Comparison of ENCODE assay signal across 9 cellular contexts in the genomic region with DNA sequence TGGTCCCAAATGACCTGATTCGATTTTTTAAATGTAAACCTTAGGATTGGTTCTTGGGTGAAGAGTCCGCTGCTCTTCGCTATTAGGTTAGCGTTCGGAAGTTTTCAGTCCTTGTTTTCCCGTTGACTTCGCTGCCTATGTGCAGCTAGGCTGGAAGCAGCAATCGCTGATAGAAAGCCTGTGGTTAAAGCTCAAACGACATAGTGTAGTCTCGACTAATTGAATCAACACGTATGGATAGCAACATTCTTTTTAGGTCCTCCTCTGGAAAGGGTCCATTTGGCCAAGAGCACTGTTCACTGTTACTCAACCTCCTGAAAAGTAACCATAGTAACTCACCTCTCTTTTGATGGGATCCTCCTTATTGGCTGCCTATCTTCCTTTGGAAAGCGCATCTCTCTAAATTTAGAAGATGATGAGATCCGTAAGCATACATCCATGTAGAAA.
DNase-seq lines count a peak whose midpoint lies in the region; TF ChIP-seq lines count a peak whose summit lies in the region.
"Had no signal": no experiment of that assay in that cellular context is flagged by ENCODE, and none has a peak within 500 bp of the region (broad histone marks: within the 10 kb centered on the region; RNA-seq: fewer than 3 reads in every experiment).

No MANE protein-coding gene starts in this region.

- no peak overlapping the region for H3K27ac Mint-ChIP-seq in endothelial cell (ENCODE audit: unreplicated experiment)

- H3K36me3 Mint-ChIP-seq in endothelial cell (ENCODE audit: low read depth, unreplicated experiment), result no peaks in the 10 kb centered on the region

- peaks cover 4% of the 10 kb centered on the region for H3K4me1 ChIP-seq in parathyroid adenoma

- no peaks in the 10 kb centered on the region for H3K79me2 ChIP-seq in parathyroid adenoma

- TF ChIP-seq CTCF in endothelial cell (IDR thresholded peaks at IDR 0.05; ENCODE audit: unreplicated experiment), result no peak
- TF ChIP-seq CTCF in parathyroid adenoma (IDR thresholded peaks at IDR 0.05), result no peak

- DNase-seq in EL (peak; percentile 14), NCI-H146 treated with DMSO at 0.1 percent for 48 hours (lab: John Stamatoyannopoulos, UW; ENCODE audit: unreplicated experiment) (peak; percentile 13), endothelial cell (ENCODE audit: low spot score) (no peak), cortex of kidney (lab: John Stamatoyannopoulos, UW) (no peak), substantia nigra (lab: John Stamatoyannopoulos, UW) (no peak), kidney glomerular epithelial cell (lab: John Stamatoyannopoulos, UW) (no peak)
- DNase-seq in activated CD8-positive, alpha-beta memory T cell treated with anti-CD3 and anti-CD28 coated beads, Interleukin-2, amount 50 U/mL, for 4 hours, result no peak

- no peak overlapping the region for H3K9ac ChIP-seq in parathyroid adenoma
- H3K9ac ChIP-seq: KMS-11 had no signal

- no peaks in the 10 kb centered on the region for H3K4me1 Mint-ChIP-seq in endothelial cell (ENCODE audit: unreplicated experiment)

- no peaks in the 10 kb centered on the region for H3K9me3 ChIP-seq in parathyroid adenoma (ENCODE audit: control insufficient read depth, low read length)

- peak overlapping the region; percentile 82 for H3K4me3 Mint-ChIP-seq in endothelial cell (ENCODE audit: unreplicated experiment)

- H3K27ac ChIP-seq in parathyroid adenoma (no peak overlapping the region), substantia nigra (ENCODE audit: low read depth, low read length, poor library complexity, severe bottlenecking) (no peak overlapping the region)
- H3K27ac ChIP-seq: KMS-11 had no signal

- H3K4me3 ChIP-seq in parathyroid adenoma (ENCODE audit: low read depth, low read length), result no peak overlapping the region

- peak overlapping the region; percentile 68 for H3K4me2 ChIP-seq in parathyroid adenoma (ENCODE audit: low read length)
- H3K4me2 ChIP-seq: KMS-11 had no signal

- no peaks in the 10 kb centered on the region for H3K9me3 Mint-ChIP-seq in endothelial cell (ENCODE audit: unreplicated experiment)

- H2AFZ ChIP-seq in parathyroid adenoma, result no peak overlapping the region

- no peaks in the 10 kb centered on the region for H3K27me3 ChIP-seq in parathyroid adenoma (ENCODE audit: control insufficient read depth, insufficient read depth, low read length)

- no peaks in the 10 kb centered on the region for H3K36me3 ChIP-seq in parathyroid adenoma (ENCODE audit: control insufficient read depth, insufficient read depth, low read length)

- peaks cover 4% of the 10 kb centered on the region for H3K27me3 Mint-ChIP-seq in endothelial cell (ENCODE audit: unreplicated experiment)

Comparison
In these comparisons a context has a peak if more than half of its experiments do, and no peak if none do; other contexts are left out.
1. DNase-seq: peak in EL (single experiment) and NCI-H146 treated with DMSO at 0.1 percent for 48 hours (single experiment); none in endothelial cell (single experiment), activated CD8-positive, alpha-beta memory T cell treated with anti-CD3 and anti-CD28 coated beads, Interleukin-2, amount 50 U/mL, for 4 hours (single experiment), cortex of kidney (single experiment), substantia nigra (0 of 49) and kidney glomerular epithelial cell (single experiment).